Comparison of ENCODE assay signal across 8 cellular contexts in genomic region chr4:154549894-154550790, GRCh38. TPM values are rescaled to one million over a fixed set of nuclear protein-coding genes. Genes with fewer than 3 reads are reported as not detected.
DNase-seq lines count a peak whose midpoint lies in the region; ATAC-seq and TF ChIP-seq lines count a peak whose summit lies in the region.

Gene PLRG1 (minus strand): TSS chr4:154550400. CDS start chr4:154550308, 92 bp downstream.

- no peaks in the 10 kb centered on the region for H3K9me3 ChIP-seq in RWPE2 (ENCODE audit: severe bottlenecking)
- H3K9me3 ChIP-seq in fibroblast of lung (ENCODE audit: control insufficient read depth, insufficient read depth, low read depth, low read length) = no peaks in the 10 kb centered on the region
- no peaks in the 10 kb centered on the region for H3K9me3 ChIP-seq in naive thymus-derived CD4-positive, alpha-beta T cell (ENCODE audit: control insufficient read depth in 2 of 3, low read length in 3 of 3)

- H3K36me3 ChIP-seq in RWPE2 (ENCODE audit: low read depth) (peaks cover 42% of the 10 kb centered on the region), fibroblast of lung (ENCODE audit: control insufficient read depth, insufficient read depth, low read length) (peaks cover 2% of the 10 kb centered on the region)
- H3K36me3 ChIP-seq in naive thymus-derived CD4-positive, alpha-beta T cell (ENCODE audit: control insufficient read depth in 2 of 3, insufficient read depth in 3 of 3, low read length in 3 of 3) = peaks cover 5 to 24% (median 23%) of the 10 kb centered on the region in 3 experiments

- peaks cover 24% of the 10 kb centered on the region for H3K79me2 ChIP-seq in fibroblast of lung (ENCODE audit: control insufficient read depth, insufficient read depth, low read length)

- POLR2A ChIA-PET in naive thymus-derived CD4-positive, alpha-beta T cell (lab: Charles Lee) = interaction anchor here (0.9 to 1.7 kb wide), 6 partner anchors 10 to 1403 kb away, joined by 3 to 6 read pairs (median 4); partner anchors contain the start of gene CTSO

- H3K9me3 Mint-ChIP-seq in activated T-helper 2 cell treated with anti-CD3 and anti-CD28 coated beads, Interferon-gamma antibody, Interleukin-2, Interleukin-4, amounts not matched to agents 10 μg/mL and 5 μg/mL and 100 μg/mL, durations not matched to agents 14 hours and 24 hours and 36 hours = no peaks in the 10 kb centered on the region
- peaks cover 0 to 2% (median 0%) of the 10 kb centered on the region in 11 donors for H3K9me3 Mint-ChIP-seq in naive thymus-derived CD4-positive, alpha-beta T cell
- H3K9me3 Mint-ChIP-seq in stimulated activated naive B cell treated with anti-CD40 and anti-IgM and Interleukin-4, amounts not matched to agents 10 μg/mL and 1 μg/mL and 100 μg/mL, for 72 hours = no peaks in the 10 kb centered on the region

- intact Hi-C loops in activated T-helper 2 cell treated with anti-CD3 and anti-CD28 coated beads, Interferon-gamma antibody, Interleukin-2, Interleukin-4, amounts not matched to agents 10 μg/mL and 5 μg/mL and 100 μg/mL, durations not matched to agents 14 hours and 24 hours and 36 hours (cut with micrococcal nuclease) = loop anchor here (1.0 to 10.0 kb wide), 4 partner anchors 68 to 826 kb away; partner anchors contain the start of gene MAP9
- intact Hi-C loops in naive thymus-derived CD4-positive, alpha-beta T cell (cut with micrococcal nuclease) = loop anchor here (1.0 to 10.0 kb wide), 9 partner anchors 195 to 1769 kb away; partner anchors contain the start of genes CTSO (in 2 of the 2), MAP9 (in 2 of the 2), LRAT (in 1 of the 2) and MND1 (in 1 of the 2)

- H2AFZ ChIP-seq in fibroblast of lung (ENCODE audit: low read length) = peak within 1 kb of the TSS; percentile 87

- peak; percentile 92 for DNase-seq in EL
- peak; percentile 92 for DNase-seq in H4 (ENCODE audit: low spot score)
- DNase-seq in LoVo (ENCODE audit: low spot score) = peak; percentile 96
- peak; percentile 92 for DNase-seq in RWPE2 (ENCODE audit: low spot score)
- DNase-seq in activated T-helper 2 cell treated with anti-CD3 and anti-CD28 coated beads, Interferon-gamma antibody, Interleukin-2, Interleukin-4, amounts not matched to agents 10 μg/mL and 5 μg/mL and 100 μg/mL, durations not matched to agents 14 hours and 24 hours and 36 hours (ENCODE audit: low spot score) = peak; percentile 94
- peak; percentile 87 to 93 for DNase-seq in fibroblast of lung (ENCODE audit: low read depth in 2 of 2)
- peak; percentile 94 to 97 (median 96) for DNase-seq in naive thymus-derived CD4-positive, alpha-beta T cell
- peak; percentile 94 for DNase-seq in stimulated activated naive B cell treated with anti-CD40 and anti-IgM and Interleukin-4, amounts not matched to agents 10 μg/mL and 1 μg/mL and 100 μg/mL, for 72 hours

- H3K27ac Mint-ChIP-seq in activated T-helper 2 cell treated with anti-CD3 and anti-CD28 coated beads, Interferon-gamma antibody, Interleukin-2, Interleukin-4, amounts not matched to agents 10 μg/mL and 5 μg/mL and 100 μg/mL, durations not matched to agents 14 hours and 24 hours and 36 hours = peak within 1 kb of the TSS; percentile 89
- H3K27ac Mint-ChIP-seq in naive thymus-derived CD4-positive, alpha-beta T cell = peak within 1 kb of the TSS; percentile 88 to 98 (median 94)
- peak within 1 kb of the TSS; percentile 98 for H3K27ac Mint-ChIP-seq in stimulated activated naive B cell treated with anti-CD40 and anti-IgM and Interleukin-4, amounts not matched to agents 10 μg/mL and 1 μg/mL and 100 μg/mL, for 72 hours

- CTCF ChIA-PET in naive thymus-derived CD4-positive, alpha-beta T cell (lab: Charles Lee) = interaction anchor here (0.6 to 1.1 kb wide), 7 partner anchors 9 to 1871 kb away, joined by 3 to 5 read pairs (median 4); no protein-coding TSS in a partner anchor

- H3K4me2 ChIP-seq in fibroblast of lung (ENCODE audit: extremely low read depth, insufficient read depth, low read length) = peak within 1 kb of the TSS; percentile 76

- H3K4me1 ChIP-seq in RWPE2 (ENCODE audit: insufficient read depth, poor library complexity, severe bottlenecking) = peaks cover 12% of the 10 kb centered on the region
- H3K4me1 ChIP-seq in fibroblast of lung (ENCODE audit: control insufficient read depth, extremely low read depth, insufficient read depth, low read length) = peaks cover 2% of the 10 kb centered on the region
- peaks cover 6 to 18% of the 10 kb centered on the region in 2 donors for H3K4me1 ChIP-seq in naive thymus-derived CD4-positive, alpha-beta T cell (ENCODE audit: control insufficient read depth in 2 of 2, insufficient read depth in 2 of 2, low read length in 2 of 2)

- H3K36me3 Mint-ChIP-seq in activated T-helper 2 cell treated with anti-CD3 and anti-CD28 coated beads, Interferon-gamma antibody, Interleukin-2, Interleukin-4, amounts not matched to agents 10 μg/mL and 5 μg/mL and 100 μg/mL, durations not matched to agents 14 hours and 24 hours and 36 hours (ENCODE audit: low read depth) = peaks cover 24% of the 10 kb centered on the region
- H3K36me3 Mint-ChIP-seq in naive thymus-derived CD4-positive, alpha-beta T cell = peaks cover 0 to 9% (median 5%) of the 10 kb centered on the region in 5 donors
- H3K36me3 Mint-ChIP-seq in stimulated activated naive B cell treated with anti-CD40 and anti-IgM and Interleukin-4, amounts not matched to agents 10 μg/mL and 1 μg/mL and 100 μg/mL, for 72 hours = peaks cover 4 to 11% of the 10 kb centered on the region in 2 donors

- H3K27ac ChIP-seq in RWPE2 (ENCODE audit: poor library complexity, severe bottlenecking) = peak within 1 kb of the TSS; percentile 17
- peak within 1 kb of the TSS; percentile 84 for H3K27ac ChIP-seq in fibroblast of lung (ENCODE audit: insufficient read depth, low read length)
- H3K27ac ChIP-seq in naive thymus-derived CD4-positive, alpha-beta T cell (ENCODE audit: low read depth, low read length) = peak within 1 kb of the TSS; percentile 81

- no peaks in the 10 kb centered on the region for H3K27me3 ChIP-seq in RWPE2 (ENCODE audit: insufficient read depth, poor library complexity, severe bottlenecking)
- no peaks in the 10 kb centered on the region for H3K27me3 ChIP-seq in fibroblast of lung (ENCODE audit: control insufficient read depth, insufficient read depth, low read length)
- H3K27me3 ChIP-seq in naive thymus-derived CD4-positive, alpha-beta T cell (ENCODE audit: control insufficient read depth in 2 of 2, insufficient read depth in 2 of 2, low read length in 2 of 2) = no peaks in the 10 kb centered on the region

- peaks cover 20% of the 10 kb centered on the region for H3K4me1 Mint-ChIP-seq in activated T-helper 2 cell treated with anti-CD3 and anti-CD28 coated beads, Interferon-gamma antibody, Interleukin-2, Interleukin-4, amounts not matched to agents 10 μg/mL and 5 μg/mL and 100 μg/mL, durations not matched to agents 14 hours and 24 hours and 36 hours (ENCODE audit: low read depth)
- H3K4me1 Mint-ChIP-seq in naive thymus-derived CD4-positive, alpha-beta T cell = peaks cover 13 to 36% (median 34%) of the 10 kb centered on the region in 7 donors
- H3K4me1 Mint-ChIP-seq in stimulated activated naive B cell treated with anti-CD40 and anti-IgM and Interleukin-4, amounts not matched to agents 10 μg/mL and 1 μg/mL and 100 μg/mL, for 72 hours = peaks cover 7 to 13% of the 10 kb centered on the region in 2 donors

- peak within 1 kb of the TSS; percentile 50 for H3K4me3 ChIP-seq in RWPE2 (ENCODE audit: severe bottlenecking)
- H3K4me3 ChIP-seq in fibroblast of lung (replicated peaks in 1 of 4; ENCODE audit: control extremely low read depth in 1 of 4, insufficient read depth in 1 of 4, low read depth in 3 of 4, low read length in 4 of 4) = peak within 1 kb of the TSS; percentile 65 to 90 (median 90)
- peak within 1 kb of the TSS; percentile 88 for H3K4me3 ChIP-seq in naive thymus-derived CD4-positive, alpha-beta T cell (ENCODE audit: low read length)

- no peaks in the 10 kb centered on the region for H4K20me1 ChIP-seq in fibroblast of lung (ENCODE audit: control insufficient read depth, extremely low read depth, insufficient read depth, low read length)

- TF ChIP-seq CTCF in RWPE2 (IDR thresholded peaks at IDR 0.05; ENCODE audit: poor library complexity, severe bottlenecking) = no peak
- TF ChIP-seq CTCF in fibroblast of lung (conservative IDR thresholded peaks at IDR 0.05 in 1 of 2, IDR thresholded peaks at IDR 0.05 in 1 of 2; ENCODE audit: low read depth in 1 of 2, low read length in 2 of 2) = no peak

- peak within 1 kb of the TSS; percentile 63 for H3K9ac ChIP-seq in fibroblast of lung (ENCODE audit: insufficient read depth, low read length)

- peak within 1 kb of the TSS; percentile 92 for H3K4me3 Mint-ChIP-seq in activated T-helper 2 cell treated with anti-CD3 and anti-CD28 coated beads, Interferon-gamma antibody, Interleukin-2, Interleukin-4, amounts not matched to agents 10 μg/mL and 5 μg/mL and 100 μg/mL, durations not matched to agents 14 hours and 24 hours and 36 hours (ENCODE audit: low read depth)
- H3K4me3 Mint-ChIP-seq in naive thymus-derived CD4-positive, alpha-beta T cell = peak within 1 kb of the TSS; percentile 91 to 99 (median 96)
- H3K4me3 Mint-ChIP-seq in stimulated activated naive B cell treated with anti-CD40 and anti-IgM and Interleukin-4, amounts not matched to agents 10 μg/mL and 1 μg/mL and 100 μg/mL, for 72 hours = peak within 1 kb of the TSS; percentile 94 to 99

- peak; percentile 95 for ATAC-seq in RWPE2 (ENCODE audit: low read depth)
- ATAC-seq in naive thymus-derived CD4-positive, alpha-beta T cell = peak; percentile 98
- peak; percentile 98 to 99 for ATAC-seq in stimulated activated naive B cell treated with anti-CD40 and anti-IgM and Interleukin-4, amounts not matched to agents 10 μg/mL and 1 μg/mL and 100 μg/mL, for 72 hours (replicated peaks)

- H3K27me3 Mint-ChIP-seq in activated T-helper 2 cell treated with anti-CD3 and anti-CD28 coated beads, Interferon-gamma antibody, Interleukin-2, Interleukin-4, amounts not matched to agents 10 μg/mL and 5 μg/mL and 100 μg/mL, durations not matched to agents 14 hours and 24 hours and 36 hours (ENCODE audit: low read depth) = no peaks in the 10 kb centered on the region
- H3K27me3 Mint-ChIP-seq in naive thymus-derived CD4-positive, alpha-beta T cell = peaks cover 0 to 3% (median 0%) of the 10 kb centered on the region in 5 donors
- no peaks in the 10 kb centered on the region for H3K27me3 Mint-ChIP-seq in stimulated activated naive B cell treated with anti-CD40 and anti-IgM and Interleukin-4, amounts not matched to agents 10 μg/mL and 1 μg/mL and 100 μg/mL, for 72 hours

RNA-seq across cellular contexts. Expression of gene PLRG1, which starts in this region (rescaled TPM):
- total RNA-seq in H4 (2014; rRNA removed; shearing (Covaris generic)) = 103 and 117 TPM in 2 replicates
- total RNA-seq in activated T-helper 2 cell treated with anti-CD3 and anti-CD28 coated beads, Interferon-gamma antibody, Interleukin-2, Interleukin-4, amounts not matched to agents 10 μg/mL and 5 μg/mL and 100 μg/mL, durations not matched to agents 14 hours and 24 hours and 36 hours = 81.2 and 83.4 TPM in 2 replicates
- 72.5 and 73.4 TPM in 2 replicates for total RNA-seq in fibroblast of lung
- polyA plus RNA-seq in fibroblast of lung = 101 and 123 TPM in 2 replicates
- 60.3 and 79.4 TPM in 2 replicates for polyA plus RNA-seq in fibroblast of lung (2012)
- 42.0 and 55.7 TPM in 2 replicates for polyA minus RNA-seq in fibroblast of lung (ENCODE audit: low replicate concordance)
- total RNA-seq in naive thymus-derived CD4-positive, alpha-beta T cell = 10 to 100 TPM; 43.6 to 88.4 (median 78.1) TPM
- polyA plus RNA-seq in naive thymus-derived CD4-positive, alpha-beta T cell = 10 to 100 TPM; 93.6 to 99.4 TPM

Comparison
In these comparisons a context has a peak if more than half of its experiments do, and no peak if none do; other contexts are left out.
1. Peak in every context shown above with its lines: DNase-seq, ATAC-seq, H3K4me3 ChIP-seq and H3K27ac ChIP-seq.
2. H3K27ac ChIP-seq: peak in every context shown above with its lines; median percentile 84 in fibroblast of lung; 81 in naive thymus-derived CD4-positive, alpha-beta T cell; 17 in RWPE2.